ENCODE assay signal across 7 cellular contexts in genomic region chr6:125099211-125100017, GRCh38. TPM values are rescaled to one million over a fixed set of nuclear protein-coding genes. Genes with fewer than 3 reads are reported as not detected.
DNase-seq lines count a peak whose midpoint lies in the region; ATAC-seq and TF ChIP-seq lines count a peak whose summit lies in the region.

No MANE protein-coding gene starts in this region.

- ATAC-seq in GM18861 (IDR thresholded peaks at IDR 0.05; ENCODE audit: unreplicated experiment) (peak; percentile 90), HG03060 (IDR thresholded peaks at IDR 0.05; ENCODE audit: low read depth, unreplicated experiment) (peak; percentile 74)

- peak overlapping the region; percentile 86 for H3K4me2 ChIP-seq in osteoblast (ENCODE audit: insufficient read depth, low read length)

- H3K4me1 ChIP-seq in adipocyte (ENCODE audit: control insufficient read depth, insufficient read depth, low read length) (peaks cover 45% of the 10 kb centered on the region), osteoblast (ENCODE audit: insufficient read depth, low read length) (peaks cover 59% of the 10 kb centered on the region)

- H4K20me1 ChIP-seq in osteoblast (ENCODE audit: insufficient read depth, low read length): no peaks in the 10 kb centered on the region

- H3K4me3 ChIP-seq in adipocyte (ENCODE audit: low read length) (peak overlapping the region; percentile 81), osteoblast (ENCODE audit: insufficient read depth, low read length) (peak overlapping the region; percentile 70)

- H3K9me3 ChIP-seq in adipocyte (ENCODE audit: control insufficient read depth, low read length) (no peaks in the 10 kb centered on the region), osteoblast (ENCODE audit: low read depth, low read length) (no peaks in the 10 kb centered on the region)

- no peaks in the 10 kb centered on the region for H3K79me2 ChIP-seq in osteoblast (ENCODE audit: insufficient read depth, low read length)

- peak overlapping the region; percentile 71 for H2AFZ ChIP-seq in osteoblast (ENCODE audit: low read length)

- H3K36me3 ChIP-seq in adipocyte (ENCODE audit: control insufficient read depth, insufficient read depth, low read length, severe bottlenecking) (no peaks in the 10 kb centered on the region), osteoblast (ENCODE audit: insufficient read depth, low read length) (no peaks in the 10 kb centered on the region)

- intact Hi-C loops in cardiac septum (cut with DNase I): loop anchor here (5.0 kb wide), 1 partner anchor 137 kb away; the partner anchor contains the start of gene RNF217

- H3K9ac ChIP-seq in adipocyte (ENCODE audit: low read length): peak overlapping the region; percentile 82

- peak overlapping the region; percentile 13 for H3K27ac ChIP-seq in osteoblast (ENCODE audit: low read depth, low read length)

- no peaks in the 10 kb centered on the region for H3K27me3 ChIP-seq in adipocyte (replicated peaks; ENCODE audit: control insufficient read depth, insufficient read depth, low read length)
- no peaks in the 10 kb centered on the region for H3K27me3 ChIP-seq in osteoblast (ENCODE audit: insufficient read depth, low read length)

- no peak for TF ChIP-seq CTCF in osteoblast (IDR thresholded peaks at IDR 0.05; ENCODE audit: extremely low read depth, low read depth, low read length)

- peak; percentile 14 for DNase-seq in NCI-H526 treated with DMSO at 0.1 percent for 48 hours (lab: John Stamatoyannopoulos, UW)
- peak; percentile 76 for DNase-seq in adipocyte (ENCODE audit: low read depth)
- peak; percentile 87 for DNase-seq in cardiac septum (ENCODE audit: low spot score)
- DNase-seq in osteoblast (ENCODE audit: insufficient read length, low spot score, missing footprints): peak; percentile 91
- no peak for DNase-seq in SIG-M5 (lab: John Stamatoyannopoulos, UW)

RNA-seq across cellular contexts. Expression of gene TPD52L1, which starts 54.2 kb away (rescaled TPM):
- total RNA-seq in cardiac septum (91.0 TPM), osteoblast (22.7 and 35.5 TPM in 2 replicates)
